ENCODE assay signal across 13 cellular contexts in genomic region chr5:141677415-141677814, GRCh38. TPM values are rescaled to one million over a fixed set of nuclear protein-coding genes. Genes with fewer than 3 reads are reported as not detected.
DNase-seq lines count a peak whose midpoint lies in the region; ATAC-seq, FAIRE-seq and TF ChIP-seq lines count a peak whose summit lies in the region.
"Had no signal": no experiment of that assay in that cellular context is flagged by ENCODE, and none has a peak within 500 bp of the region (broad histone marks: within the 10 kb centered on the region; RNA-seq: fewer than 3 reads in every experiment).

No MANE protein-coding gene starts in this region.

- ATAC-seq in GM12878, result peak; percentile 36; the same call in 1 of the 3 replicates
- ATAC-seq: natural killer cell treated with Interleukin-12 subunit alpha and Interleukin-12 subunit beta and Interleukin-15 and Interleukin-18, amount 100 ng/mL, for 72 hours had no signal

- H3K9me3 Mint-ChIP-seq in T-helper 1 cell treated with Interleukin-12 subunit alpha and Interleukin-12 subunit beta and Interleukin-4 antibody, amounts not matched to agents 30 μg/mL and 1 μg/mL, for 36 hours, result no peaks in the 10 kb centered on the region
- no peaks in the 10 kb centered on the region for H3K9me3 Mint-ChIP-seq in neural progenitor cell
- H3K9me3 Mint-ChIP-seq: natural killer cell treated with Interleukin-12 subunit alpha and Interleukin-12 subunit beta and Interleukin-15 and Interleukin-18, amount 100 ng/mL, for 72 hours had no signal

- H3K36me3 ChIP-seq in GM12878 (ENCODE audit: control insufficient read depth in 2 of 2, insufficient read depth in 2 of 2, low read length in 1 of 2), result no peaks in the 10 kb centered on the region
- H3K36me3 ChIP-seq in neural progenitor cell, result no peaks in the 10 kb centered on the region
- peaks cover 0 to 5% (median 0%) of the 10 kb centered on the region in 3 donors for H3K36me3 ChIP-seq in esophagus squamous epithelium

- POLR2A ChIA-PET in GM12878 (lab: Charles Lee), result no interaction called here

- H2AFZ ChIP-seq in GM12878 (ENCODE audit: control insufficient read depth, low read depth, low read length), result no peak overlapping the region
- no peak overlapping the region for H2AFZ ChIP-seq in neural progenitor cell (replicated peaks)

- no peak overlapping the region for H3K27ac ChIP-seq in GM12878 (ENCODE audit: control insufficient read depth, insufficient read depth)
- H3K27ac ChIP-seq in neural progenitor cell, result no peak overlapping the region
- H3K27ac ChIP-seq in esophagus squamous epithelium, result no peak overlapping the region
- H3K27ac ChIP-seq: BLaER1 treated with 17β-estradiol and CSF1 and Interleukin-3, amounts not matched to agents 10 nM and 100 nM; esophagus muscularis mucosa had no signal

- RAD21 ChIA-PET in GM12878 (lab: Charles Lee; ENCODE audit: unreplicated experiment), result no interaction called here

- H3K4me3 Mint-ChIP-seq in T-helper 1 cell treated with Interleukin-12 subunit alpha and Interleukin-12 subunit beta and Interleukin-4 antibody, amounts not matched to agents 30 μg/mL and 1 μg/mL, for 36 hours, result no peak overlapping the region
- H3K4me3 Mint-ChIP-seq in neural progenitor cell, result no peak overlapping the region
- H3K4me3 Mint-ChIP-seq: natural killer cell treated with Interleukin-12 subunit alpha and Interleukin-12 subunit beta and Interleukin-15 and Interleukin-18, amount 100 ng/mL, for 72 hours had no signal

- H3K4me1 ChIP-seq in GM12878 (ENCODE audit: control insufficient read depth, insufficient read depth, low read length) (no peaks in the 10 kb centered on the region), neural progenitor cell (peaks cover 17% of the 10 kb centered on the region), esophagus squamous epithelium (peaks cover 10 to 34% (median 15%) of the 10 kb centered on the region in 3 donors)

- TF ChIP-seq POLR2A in GM12878 (IDR thresholded peaks at IDR 0.05; ENCODE audit: low read depth, low read length), result no peak
- TF ChIP-seq POLR2A in esophagus squamous epithelium (IDR thresholded peaks at IDR 0.05), result no peak

- peaks cover 12% of the 10 kb centered on the region for H3K4me1 Mint-ChIP-seq in T-helper 1 cell treated with Interleukin-12 subunit alpha and Interleukin-12 subunit beta and Interleukin-4 antibody, amounts not matched to agents 30 μg/mL and 1 μg/mL, for 36 hours (ENCODE audit: low read depth)
- peaks cover 43% of the 10 kb centered on the region for H3K4me1 Mint-ChIP-seq in neural progenitor cell

- SMC1A ChIA-PET in GM12878 (lab: Charles Lee; ENCODE audit: uncharacterized antibody, unreplicated experiment), result no interaction called here

- H3K9ac ChIP-seq in GM12878 (ENCODE audit: control insufficient read depth, insufficient read depth, low read length) (no peak overlapping the region), neural progenitor cell (no peak overlapping the region)
- H3K9ac ChIP-seq: BLaER1 treated with 17β-estradiol and CSF1 and Interleukin-3, amounts not matched to agents 10 nM and 100 nM had no signal

- peaks cover 24% of the 10 kb centered on the region for H3F3A ChIP-seq in neural progenitor cell (ENCODE audit: low read depth)

- BruUV-seq in GM12878 (replicated peaks; lab: Mats Ljungman, UMichigan), result no TSS peak

- H3K79me2 ChIP-seq in GM12878 (ENCODE audit: control insufficient read depth, insufficient read depth, low read length) (no peaks in the 10 kb centered on the region), neural progenitor cell (ENCODE audit: low read depth) (no peaks in the 10 kb centered on the region)

- H3K27me3 ChIP-seq in GM12878 (replicated peaks in 1 of 2; ENCODE audit: control insufficient read depth in 2 of 2, insufficient read depth in 2 of 2, low read length in 1 of 2) (peaks cover 2 to 5% of the 10 kb centered on the region in 2 experiments), neural progenitor cell (no peaks in the 10 kb centered on the region), esophagus squamous epithelium (no peaks in the 10 kb centered on the region)
- H3K27me3 ChIP-seq: BLaER1 treated with 17β-estradiol and CSF1 and Interleukin-3, amounts not matched to agents 10 nM and 100 nM had no signal

- no peaks in the 10 kb centered on the region for H3K27me3 Mint-ChIP-seq in T-helper 1 cell treated with Interleukin-12 subunit alpha and Interleukin-12 subunit beta and Interleukin-4 antibody, amounts not matched to agents 30 μg/mL and 1 μg/mL, for 36 hours (ENCODE audit: low read depth)
- peaks cover 2% of the 10 kb centered on the region for H3K27me3 Mint-ChIP-seq in neural progenitor cell (ENCODE audit: insufficient read depth, low read depth)
- H3K27me3 Mint-ChIP-seq: natural killer cell treated with Interleukin-12 subunit alpha and Interleukin-12 subunit beta and Interleukin-15 and Interleukin-18, amount 100 ng/mL, for 72 hours had no signal

- DNase-seq in T-helper 1 cell (no peak), HuH-7 (ENCODE audit: low spot score) (peak; percentile 72), GM12878 (ENCODE audit: low read depth, low spot score) (no peak), neural progenitor cell (ENCODE audit: low spot score) (peak; percentile 53), COLO829 (ENCODE audit: low spot score) (no peak), esophagus squamous epithelium (lab: John Stamatoyannopoulos, UW) (no peak), kidney glomerular epithelial cell (lab: John Stamatoyannopoulos, UW) (no peak)
- DNase-seq: NCI-H1105; stimulated activated CD4-positive, alpha-beta T cell treated with anti-CD3 and anti-CD28 coated beads, Interleukin-2, amount 100 ng/mL, for 48 hours had no signal

- TF ChIP-seq EP300 in GM12878 (IDR thresholded peaks at IDR 0.05; ENCODE audit: borderline replicate concordance in 1 of 2, control insufficient read depth in 1 of 2, low read depth in 2 of 2, low read length in 2 of 2), result no peak

- CTCF ChIA-PET in GM12878 (lab: Yijun Ruan, JAX), result no interaction called here

- no peak for TF ChIP-seq RAD21 in GM12878 (IDR thresholded peaks at IDR 0.05; ENCODE audit: insufficient read depth, low read depth, low read length)

- H3K4me2 ChIP-seq in GM12878 (ENCODE audit: control insufficient read depth, insufficient read depth) (no peak overlapping the region), neural progenitor cell (no peak overlapping the region)
- H3K4me2 ChIP-seq: BLaER1 treated with 17β-estradiol and CSF1 and Interleukin-3, amounts not matched to agents 10 nM and 100 nM had no signal

- peak overlapping the region; percentile 0 for H3K27ac Mint-ChIP-seq in T-helper 1 cell treated with Interleukin-12 subunit alpha and Interleukin-12 subunit beta and Interleukin-4 antibody, amounts not matched to agents 30 μg/mL and 1 μg/mL, for 36 hours
- no peak overlapping the region for H3K27ac Mint-ChIP-seq in neural progenitor cell
- H3K27ac Mint-ChIP-seq: natural killer cell treated with Interleukin-12 subunit alpha and Interleukin-12 subunit beta and Interleukin-15 and Interleukin-18, amount 100 ng/mL, for 72 hours had no signal

- TF ChIP-seq CTCF in GM12878 (IDR thresholded peaks at IDR 0.05 in 2 of 3, conservative IDR thresholded peaks at IDR 0.05 in 1 of 3; ENCODE audit: control insufficient read depth in 2 of 3, extremely low read depth in 1 of 3, insufficient read depth in 1 of 3, low read depth in 3 of 3, low read length in 3 of 3), result 0 out of 6 replicates have a peak, but pooled peaks of 1 of the 3 experiments have one; percentile 9
- TF ChIP-seq CTCF in neural progenitor cell (IDR thresholded peaks at IDR 0.05), result peak; percentile 62
- no peak for TF ChIP-seq CTCF in esophagus squamous epithelium (IDR thresholded peaks at IDR 0.05)

- H3K36me3 Mint-ChIP-seq in T-helper 1 cell treated with Interleukin-12 subunit alpha and Interleukin-12 subunit beta and Interleukin-4 antibody, amounts not matched to agents 30 μg/mL and 1 μg/mL, for 36 hours (ENCODE audit: low read depth), result peaks cover 10% of the 10 kb centered on the region
- H3K36me3 Mint-ChIP-seq in neural progenitor cell, result peaks cover 15% of the 10 kb centered on the region
- H3K36me3 Mint-ChIP-seq: natural killer cell treated with Interleukin-12 subunit alpha and Interleukin-12 subunit beta and Interleukin-15 and Interleukin-18, amount 100 ng/mL, for 72 hours had no signal

- H4K20me1 ChIP-seq in GM12878 (ENCODE audit: control insufficient read depth, insufficient read depth), result no peaks in the 10 kb centered on the region
- peaks cover 2% of the 10 kb centered on the region for H4K20me1 ChIP-seq in neural progenitor cell (ENCODE audit: low read depth)

- in situ Hi-C loops in GM12878 (cut with MboI), result loop anchor here (10.0 kb wide), 1 partner anchor 457 kb away; no protein-coding TSS in a partner anchor

- no peak for FAIRE-seq in GM12878 (lab: Jason Lieb, UNC)

- intact Hi-C loops in GM12878 (cut with micrococcal nuclease; ENCODE audit: unreplicated experiment) (no loop called here), esophagus squamous epithelium (cut with DNase I) (no loop called here)

- H3K9me3 ChIP-seq in GM12878 (replicated peaks; ENCODE audit: control insufficient read depth, insufficient read depth, low read length) (no peaks in the 10 kb centered on the region), neural progenitor cell (ENCODE audit: low read depth) (no peaks in the 10 kb centered on the region), esophagus squamous epithelium (no peaks in the 10 kb centered on the region)
- H3K9me3 ChIP-seq: BLaER1 treated with 17β-estradiol and CSF1 and Interleukin-3, amounts not matched to agents 10 nM and 100 nM; esophagus muscularis mucosa had no signal

- H3K4me3 ChIP-seq in GM12878 (no peak overlapping the region), neural progenitor cell (no peak overlapping the region), esophagus squamous epithelium (no peak overlapping the region)
- H3K4me3 ChIP-seq: BLaER1 treated with 17β-estradiol and CSF1 and Interleukin-3, amounts not matched to agents 10 nM and 100 nM; esophagus muscularis mucosa had no signal

RNA-seq across cellular contexts. Expression of gene ARAP3, which starts 4.6 kb away (rescaled TPM):
- not detected in 2 replicates for total RNA-seq in GM12878 (2013; cell fraction: nucleolus; rRNA removed)
- total RNA-seq in GM12878 (2014; rRNA removed), result 0.05 TPM in 1 of 2 replicates, not detected in the other
- not detected in 2 replicates for total RNA-seq in GM12878 (2014; rRNA removed; fragmentation: Illumina TruSeq; extraction: Trizol)
- total RNA-seq in GM12878 (2021), result 0.08 TPM in 2 replicates
- not detected for polyA plus RNA-seq in GM12878 (2011; ENCODE audit: low read depth)
- not detected in 2 replicates for polyA plus RNA-seq in GM12878 (2011; rRNA removed)
- polyA plus RNA-seq in GM12878 (2011; cell fraction: cytosol; rRNA removed), result not detected in 2 replicates
- 0.03 TPM in 1 of 2 replicates, not detected in the other for polyA plus RNA-seq in GM12878 (2011; cell fraction: nucleus; rRNA removed)
- 0.04 TPM in 1 of 2 replicates, not detected in the other for polyA plus RNA-seq in GM12878 (2012)
- polyA plus RNA-seq in GM12878 (2014; fragmentation: Illumina TruSeq; extraction: Trizol), result 0.01 and 0.05 TPM in 2 replicates
- polyA plus RNA-seq in GM12878 (2014; fragmentation: Nextera tagmentation; extraction: Ambion mirVana), result not detected
- polyA plus RNA-seq in GM12878 (2014; rRNA removed), result not detected in 2 replicates
- polyA plus RNA-seq in GM12878 (2016; fragmentation: Nextera tagmentation; extraction: Ambion mirVana), result not detected
- polyA minus RNA-seq in GM12878 (2011; rRNA and poly(A)+ RNA removed), result 0.29 TPM in 1 of 2 replicates, not detected in the other
- not detected in 2 replicates for polyA minus RNA-seq in GM12878 (2011; cell fraction: cytosol; rRNA and poly(A)+ RNA removed)
- polyA minus RNA-seq in GM12878 (2011; cell fraction: nucleus; rRNA and poly(A)+ RNA removed), result not detected in 2 replicates
- 7.6 and 17.0 TPM in 2 replicates for total RNA-seq in neural progenitor cell (ENCODE audit: low replicate concordance)
- total RNA-seq in esophagus squamous epithelium, result 1 to 10 TPM; 1.1 to 5.9 (median 2.4) TPM

RNA-seq across cellular contexts. Expression of gene FCHSD1, which starts 26.2 kb away (rescaled TPM):
- 61.9 and 72.1 TPM in 2 replicates for total RNA-seq in GM12878 (2013; cell fraction: nucleolus; rRNA removed)
- total RNA-seq in GM12878 (2014; rRNA removed) (13.1 and 18.0 TPM in 2 replicates), GM12878 (2014; rRNA removed; fragmentation: Illumina TruSeq; extraction: Trizol) (7.7 and 8.1 TPM in 2 replicates), GM12878 (2021) (20.6 and 21.3 TPM in 2 replicates), neural progenitor cell (ENCODE audit: low replicate concordance) (8.7 and 17.6 TPM in 2 replicates), esophagus squamous epithelium (10 to 100 TPM in 2 of 4 donors, 1 to 10 TPM in 2; 6.0 to 27.7 (median 10.4) TPM)
- 15.7 TPM for polyA plus RNA-seq in GM12878 (2011; ENCODE audit: low read depth)
- polyA plus RNA-seq in GM12878 (2011; rRNA removed) (16.6 and 21.9 TPM in 2 replicates), GM12878 (2014; fragmentation: Illumina TruSeq; extraction: Trizol) (3.2 and 8.9 TPM in 2 replicates), GM12878 (2014; fragmentation: Nextera tagmentation; extraction: Ambion mirVana) (1 to 10 TPM in 1 of 2 experiments, under 1 TPM in 1; 0.97 to 1.0 TPM), GM12878 (2014; rRNA removed) (19.1 and 22.8 TPM in 2 replicates), GM12878 (2016; fragmentation: Nextera tagmentation; extraction: Ambion mirVana) (10 to 100 TPM in 1 of 2 experiments, 1 to 10 TPM in 1; 9.9 to 11.5 TPM)
- polyA plus RNA-seq in GM12878 (2011; cell fraction: cytosol; rRNA removed), result 13.3 and 17.5 TPM in 2 replicates
- 231 and 272 TPM in 2 replicates for polyA plus RNA-seq in GM12878 (2011; cell fraction: nucleus; rRNA removed)
- 26.0 and 30.3 TPM in 2 replicates for polyA plus RNA-seq in GM12878 (2012)
- polyA minus RNA-seq in GM12878 (2011; rRNA and poly(A)+ RNA removed), result 13.6 and 15.4 TPM in 2 replicates
- 4.1 and 5.5 TPM in 2 replicates for polyA minus RNA-seq in GM12878 (2011; cell fraction: cytosol; rRNA and poly(A)+ RNA removed)
- polyA minus RNA-seq in GM12878 (2011; cell fraction: nucleus; rRNA and poly(A)+ RNA removed), result 37.4 and 42.8 TPM in 2 replicates

RNA-seq across cellular contexts. Expression of gene RELL2, which starts 40.6 kb away (rescaled TPM):
- 5.6 and 7.0 TPM in 2 replicates for total RNA-seq in GM12878 (2013; cell fraction: nucleolus; rRNA removed)
- total RNA-seq in GM12878 (2014; rRNA removed) (15.3 and 18.2 TPM in 2 replicates), GM12878 (2014; rRNA removed; fragmentation: Illumina TruSeq; extraction: Trizol) (6.6 and 6.8 TPM in 2 replicates), GM12878 (2021) (15.4 and 15.7 TPM in 2 replicates), neural progenitor cell (ENCODE audit: low replicate concordance) (0.30 and 3.9 TPM in 2 replicates), esophagus squamous epithelium (10 to 100 TPM in 1 of 4 donors, 1 to 10 TPM in 3; 4.3 to 10.4 (median 6.4) TPM)
- 1.3 TPM for polyA plus RNA-seq in GM12878 (2011; ENCODE audit: low read depth)
- polyA plus RNA-seq in GM12878 (2011; rRNA removed) (0.91 and 2.1 TPM in 2 replicates), GM12878 (2014; fragmentation: Illumina TruSeq; extraction: Trizol) (1.2 and 6.0 TPM in 2 replicates), GM12878 (2014; fragmentation: Nextera tagmentation; extraction: Ambion mirVana) (under 1 TPM; 0.23 to 0.64 TPM), GM12878 (2014; rRNA removed) (21.4 and 23.5 TPM in 2 replicates), GM12878 (2016; fragmentation: Nextera tagmentation; extraction: Ambion mirVana) (1 to 10 TPM; 7.5 to 9.5 TPM)
- 2.0 and 3.3 TPM in 2 replicates for polyA plus RNA-seq in GM12878 (2011; cell fraction: cytosol; rRNA removed)
- 27.8 and 32.1 TPM in 2 replicates for polyA plus RNA-seq in GM12878 (2011; cell fraction: nucleus; rRNA removed)
- polyA plus RNA-seq in GM12878 (2012), result 4.7 and 5.4 TPM in 2 replicates
- 1.3 and 1.4 TPM in 2 replicates for polyA minus RNA-seq in GM12878 (2011; rRNA and poly(A)+ RNA removed)
- polyA minus RNA-seq in GM12878 (2011; cell fraction: cytosol; rRNA and poly(A)+ RNA removed), result 0.73 and 0.80 TPM in 2 replicates
- 4.4 and 6.1 TPM in 2 replicates for polyA minus RNA-seq in GM12878 (2011; cell fraction: nucleus; rRNA and poly(A)+ RNA removed)

RNA-seq across cellular contexts. Expression of gene HDAC3, which starts 40.8 kb away (rescaled TPM):
- 97.4 and 102 TPM in 2 replicates for total RNA-seq in GM12878 (2013; cell fraction: nucleolus; rRNA removed)
- 107 and 109 TPM in 2 replicates for total RNA-seq in GM12878 (2014; rRNA removed)
- 77.0 and 92.5 TPM in 2 replicates for total RNA-seq in GM12878 (2014; rRNA removed; fragmentation: Illumina TruSeq; extraction: Trizol)
- 82.9 and 94.3 TPM in 2 replicates for total RNA-seq in GM12878 (2021)
- polyA plus RNA-seq in GM12878 (2011; ENCODE audit: low read depth), result 88.0 TPM
- polyA plus RNA-seq in GM12878 (2011; rRNA removed), result 115 and 140 TPM in 2 replicates
- polyA plus RNA-seq in GM12878 (2011; cell fraction: cytosol; rRNA removed), result 160 and 168 TPM in 2 replicates
- polyA plus RNA-seq in GM12878 (2011; cell fraction: nucleus; rRNA removed), result 199 and 244 TPM in 2 replicates
- 77.9 and 79.2 TPM in 2 replicates for polyA plus RNA-seq in GM12878 (2012)
- polyA plus RNA-seq in GM12878 (2014; fragmentation: Illumina TruSeq; extraction: Trizol), result 115 and 135 TPM in 2 replicates
- polyA plus RNA-seq in GM12878 (2014; fragmentation: Nextera tagmentation; extraction: Ambion mirVana), result 100 to 1,000 TPM in 1 of 2 experiments, 10 to 100 TPM in 1; 62.2 to 108 TPM
- polyA plus RNA-seq in GM12878 (2014; rRNA removed), result 107 and 115 TPM in 2 replicates
- polyA plus RNA-seq in GM12878 (2016; fragmentation: Nextera tagmentation; extraction: Ambion mirVana), result 100 to 1,000 TPM; 117 to 120 TPM
- 119 and 130 TPM in 2 replicates for polyA minus RNA-seq in GM12878 (2011; rRNA and poly(A)+ RNA removed)
- 32.9 and 41.7 TPM in 2 replicates for polyA minus RNA-seq in GM12878 (2011; cell fraction: cytosol; rRNA and poly(A)+ RNA removed)
- 79.4 and 93.5 TPM in 2 replicates for polyA minus RNA-seq in GM12878 (2011; cell fraction: nucleus; rRNA and poly(A)+ RNA removed)
- total RNA-seq in neural progenitor cell (ENCODE audit: low replicate concordance), result 57.3 and 83.2 TPM in 2 replicates
- 10 to 100 TPM; 33.0 to 60.8 (median 40.4) TPM for total RNA-seq in esophagus squamous epithelium

RNA-seq across cellular contexts. Expression of gene DIAPH1, which starts 58.6 kb away (rescaled TPM):
- total RNA-seq in GM12878 (2013; cell fraction: nucleolus; rRNA removed), result 41.5 and 54.1 TPM in 2 replicates
- 42.6 and 45.5 TPM in 2 replicates for total RNA-seq in GM12878 (2014; rRNA removed)
- 37.8 and 38.6 TPM in 2 replicates for total RNA-seq in GM12878 (2014; rRNA removed; fragmentation: Illumina TruSeq; extraction: Trizol)
- 159 and 168 TPM in 2 replicates for total RNA-seq in GM12878 (2021)
- polyA plus RNA-seq in GM12878 (2011; ENCODE audit: low read depth), result 53.8 TPM
- 43.6 and 45.5 TPM in 2 replicates for polyA plus RNA-seq in GM12878 (2011; rRNA removed)
- polyA plus RNA-seq in GM12878 (2011; cell fraction: cytosol; rRNA removed), result 60.5 and 85.4 TPM in 2 replicates
- 108 and 216 TPM in 2 replicates for polyA plus RNA-seq in GM12878 (2011; cell fraction: nucleus; rRNA removed)
- polyA plus RNA-seq in GM12878 (2012), result 64.3 and 68.3 TPM in 2 replicates
- 122 and 124 TPM in 2 replicates for polyA plus RNA-seq in GM12878 (2014; fragmentation: Illumina TruSeq; extraction: Trizol)
- polyA plus RNA-seq in GM12878 (2014; fragmentation: Nextera tagmentation; extraction: Ambion mirVana), result 10 to 100 TPM; 46.3 to 56.0 TPM
- 62.1 and 69.4 TPM in 2 replicates for polyA plus RNA-seq in GM12878 (2014; rRNA removed)
- 100 to 1,000 TPM; 113 to 122 TPM for polyA plus RNA-seq in GM12878 (2016; fragmentation: Nextera tagmentation; extraction: Ambion mirVana)
- polyA minus RNA-seq in GM12878 (2011; rRNA and poly(A)+ RNA removed), result 95.9 and 106 TPM in 2 replicates
- polyA minus RNA-seq in GM12878 (2011; cell fraction: cytosol; rRNA and poly(A)+ RNA removed), result 52.9 and 65.7 TPM in 2 replicates
- 34.0 and 83.0 TPM in 2 replicates for polyA minus RNA-seq in GM12878 (2011; cell fraction: nucleus; rRNA and poly(A)+ RNA removed)
- 20.4 and 30.8 TPM in 2 replicates for total RNA-seq in neural progenitor cell (ENCODE audit: low replicate concordance)
- 100 to 1,000 TPM in 3 of 4 donors, 10 to 100 TPM in 1; 63.0 to 157 (median 124) TPM for total RNA-seq in esophagus squamous epithelium

Comparison
In these comparisons a context has a peak if more than half of its experiments do, and no peak if none do; other contexts are left out.
1. DNase-seq: peak in HuH-7 (single experiment) and neural progenitor cell (single experiment); none in T-helper 1 cell (0 of 5), GM12878 (single experiment), COLO829 (single experiment), esophagus squamous epithelium (single experiment) and kidney glomerular epithelial cell (single experiment).